ENCODE assay signal across 15 cellular contexts in genomic region chr14:85079842-85080741, GRCh38.
DNase-seq lines count a peak whose midpoint lies in the region; ATAC-seq and TF ChIP-seq lines count a peak whose summit lies in the region.
"Had no signal": no experiment of that assay in that cellular context is flagged by ENCODE, and none has a peak within 500 bp of the region (broad histone marks: within the 10 kb centered on the region; RNA-seq: fewer than 3 reads in every experiment).

No MANE protein-coding gene starts in this region.

- no peaks in the 10 kb centered on the region for H3K9me2 ChIP-seq in neural cell (ENCODE audit: insufficient read depth, low read length)

- H3K4me3 ChIP-seq in neural cell (ENCODE audit: low read length): peak overlapping the region; percentile 28
- no peak overlapping the region for H3K4me3 ChIP-seq in adrenal gland

- H3K27ac ChIP-seq in neural cell (ENCODE audit: low read length): peak overlapping the region; percentile 35
- no peak overlapping the region for H3K27ac ChIP-seq in adrenal gland

- no peak overlapping the region for H3K4me2 ChIP-seq in neural cell (ENCODE audit: low read length)

- H3K9me3 ChIP-seq in neural cell (ENCODE audit: low read length) (no peaks in the 10 kb centered on the region), adrenal gland (replicated peaks in 1 of 3) (no peaks in the 10 kb centered on the region)

- H3F3A ChIP-seq in neural cell (ENCODE audit: insufficient read depth, low read length, poor library complexity, severe bottlenecking): peaks cover 9% of the 10 kb centered on the region

- peak; percentile 98 for TF ChIP-seq EP300 in neural cell (conservative IDR thresholded peaks at IDR 0.05; ENCODE audit: poor library complexity, severe bottlenecking)

- H4K20me1 ChIP-seq in neural cell (ENCODE audit: insufficient read depth): no peaks in the 10 kb centered on the region

- TF ChIP-seq CTCF in neural cell (IDR thresholded peaks at IDR 0.05; ENCODE audit: poor library complexity, severe bottlenecking) (no peak), adrenal gland (IDR thresholded peaks at IDR 0.05) (no peak)

- intact Hi-C loops in adrenal gland (cut with DNase I) (no loop called here), left colon (cut with DNase I, micrococcal nuclease) (no loop called here)

- H3K79me2 ChIP-seq in neural cell (replicated peaks; ENCODE audit: insufficient read depth, low read length): no peaks in the 10 kb centered on the region

- ATAC-seq in left colon: no peak
- ATAC-seq: Panc1 had no signal

- TF ChIP-seq POLR2A in erythroblast (IDR thresholded peaks at IDR 0.05; ENCODE audit: low read length) (no peak), adrenal gland (IDR thresholded peaks at IDR 0.05) (no peak)

- 59 to 70% (median 63%) methylated on average over 3 to 6 of the region's 6 CpGs for WGBS in adrenal gland, 4 donors

- H3K27me3 ChIP-seq in neural cell (ENCODE audit: insufficient read depth, low read depth, low read length): no peaks in the 10 kb centered on the region
- no peaks in the 10 kb centered on the region for H3K27me3 ChIP-seq in adrenal gland

- H3K36me3 ChIP-seq in neural cell (ENCODE audit: insufficient read depth, low read length) (no peaks in the 10 kb centered on the region), adrenal gland (replicated peaks in 1 of 2) (no peaks in the 10 kb centered on the region)

- DNase-seq in HUDEP-2 (lab: John Stamatoyannopoulos, UW; ENCODE audit: unreplicated experiment in 76 of 76): peak in 71 of 76 experiments; percentile 3 to 92 (median 57)
- DNase-seq in SK-N-DZ (ENCODE audit: low spot score): peak; percentile 8
- peak; percentile 79 to 94 for DNase-seq in erythroblast (lab: John Stamatoyannopoulos, UW)
- no peak for DNase-seq in T1000 (lab: John Stamatoyannopoulos, UW)
- no peak for DNase-seq in adrenal gland
- DNase-seq in left colon: no peak
- DNase-seq: CD4-positive, CD25-positive, alpha-beta regulatory T cell; H7; KG1; NCI-H1436 treated with DMSO at 0.1 percent for 48 hours; NCI-H2081; NCI-H446 treated with DMSO at 0.1 percent for 48 hours; NCI-H748 treated with DMSO at 0.1 percent for 48 hours had no signal

- TF ChIP-seq RAD21 in neural cell (conservative IDR thresholded peaks at IDR 0.05): peak; percentile 49

- H3K4me1 ChIP-seq in adrenal gland (replicated peaks in 1 of 2): no peaks in the 10 kb centered on the region

- H2AFZ ChIP-seq in neural cell (ENCODE audit: low read depth, low read length): no peak overlapping the region

- no peak overlapping the region for H3K9ac ChIP-seq in neural cell (ENCODE audit: low read length)

TF ChIP-seq in neural cell, 6 proteins besides CTCF, POLR2A, EP300 and RAD21:
- TF ChIP-seq EZH2 (IDR thresholded peaks at IDR 0.05; ENCODE audit: borderline replicate concordance, insufficient read depth, low read length, poor library complexity, severe bottlenecking) (no peak), MXI1 (conservative IDR thresholded peaks at IDR 0.05; ENCODE audit: poor library complexity, severe bottlenecking) (no peak), REST (IDR thresholded peaks at IDR 0.05; ENCODE audit: borderline replicate concordance) (peak; percentile 66), SMC3 (conservative IDR thresholded peaks at IDR 0.05; ENCODE audit: poor library complexity) (no peak), POLR2AphosphoS5 (IDR thresholded peaks at IDR 0.05) (peak; percentile 91)

Comparison
In these comparisons a context has a peak if more than half of its experiments do, and no peak if none do; other contexts are left out.
1. DNase-seq: peak in HUDEP-2 (71 of 76), SK-N-DZ (single experiment) and erythroblast (2 of 2); none in T1000 (single experiment), adrenal gland (0 of 7) and left colon (0 of 2).